17 cellular contexts compared by ENCODE assay signal in genomic region chr3:57421336-57421735, GRCh38.
"Had no signal": no experiment of that assay in that cellular context is flagged by ENCODE, and none has a peak within 500 bp of the region (broad histone marks: within the 10 kb centered on the region; RNA-seq: fewer than 3 reads in every experiment).

No MANE protein-coding gene starts in this region.

- ATAC-seq: mucosa of descending colon; naive thymus-derived CD8-positive, alpha-beta T cell; stimulated activated naive CD8-positive, alpha-beta T cell treated with anti-CD3 and anti-CD28 coated beads, Interleukin-15, Interleukin-2, amounts not matched to agents 100 U/mL and 50 U/mL, for 24 hours had no signal

- H3K4me3 ChIP-seq: esophagus muscularis mucosa, hepatocyte, mucosa of descending colon, ovary, right atrium auricular region, sigmoid colon, smooth muscle cell, suprapubic skin, thyroid gland had no signal

- DNase-seq: effector memory CD4-positive, alpha-beta T cell; foreskin melanocyte; head of caudate nucleus; kidney glomerular epithelial cell; mucosa of descending colon; naive thymus-derived CD8-positive, alpha-beta T cell; ovary; sigmoid colon; stimulated activated CD4-positive, alpha-beta T cell treated with anti-CD3 and anti-CD28 coated beads, Interleukin-2, amount 100 ng/mL, for 48 hours; stimulated activated naive CD8-positive, alpha-beta T cell treated with anti-CD3 and anti-CD28 coated beads, Interleukin-15, Interleukin-2, amounts not matched to agents 100 U/mL and 50 U/mL, for 24 hours; thyroid gland had no signal

- H3K9me3 ChIP-seq: esophagus muscularis mucosa, mucosa of descending colon, neutrophil, ovary, right atrium auricular region, sigmoid colon, suprapubic skin, thyroid gland had no signal

- H3K27ac ChIP-seq: esophagus muscularis mucosa, hepatocyte, neutrophil, ovary, right atrium auricular region, sigmoid colon, suprapubic skin, thyroid gland had no signal

- H3K27me3 ChIP-seq: esophagus muscularis mucosa, hepatocyte, neutrophil, ovary, right atrium auricular region, sigmoid colon, suprapubic skin, thyroid gland had no signal

- H3K36me3 ChIP-seq: esophagus muscularis mucosa, neutrophil, ovary, right atrium auricular region, sigmoid colon, suprapubic skin, thyroid gland had no signal

- H3K79me2 ChIP-seq: hepatocyte had no signal

- H3K4me2 ChIP-seq: hepatocyte, smooth muscle cell had no signal

- H3K4me1 ChIP-seq: esophagus muscularis mucosa, right atrium auricular region, sigmoid colon, suprapubic skin, thyroid gland had no signal

- H2AFZ ChIP-seq: hepatocyte had no signal
